Comparison of ENCODE assay signal across 23 cellular contexts in the genomic region with DNA sequence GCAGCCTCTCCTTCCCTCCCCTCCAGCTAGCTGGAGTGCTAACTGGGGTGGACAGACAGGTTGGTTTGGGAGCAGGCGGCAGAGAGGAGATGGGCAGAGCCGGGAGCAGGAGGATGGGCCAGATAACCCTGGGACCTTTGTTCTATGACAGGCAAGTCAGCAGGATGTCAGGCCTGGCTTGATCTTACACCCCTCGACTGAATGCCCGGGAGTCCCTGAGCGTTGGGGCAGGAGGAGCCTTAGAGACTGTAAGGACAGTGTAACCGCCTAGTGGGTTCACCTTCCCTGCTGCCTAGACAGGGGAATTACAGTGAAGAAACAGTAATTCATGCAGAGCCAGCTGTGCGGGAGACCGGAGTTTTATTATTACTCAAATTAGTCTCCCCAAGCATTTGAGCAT.
A peak's percentile ranks its signal among the peaks of the same experiment; 100 is the strongest.
DNase-seq lines count a peak whose midpoint lies in the region; ATAC-seq, FAIRE-seq and TF ChIP-seq lines count a peak whose summit lies in the region.
"Had no signal": no experiment of that assay in that cellular context is flagged by ENCODE, and none has a peak within 500 bp of the region (broad histone marks: within the 10 kb centered on the region; RNA-seq: fewer than 3 reads in every experiment).

No MANE protein-coding gene starts in this region.

- H3K9me3 Mint-ChIP-seq in CD4-positive, CD25-positive, alpha-beta regulatory T cell: no peaks in the 10 kb centered on the region
- peaks cover 0 to 1% (median 0%) of the 10 kb centered on the region in 8 donors for H3K9me3 Mint-ChIP-seq in CD4-positive, alpha-beta memory T cell
- H3K9me3 Mint-ChIP-seq in activated B cell treated with CpG ODN at 0.5 μM for 24 hours: no peaks in the 10 kb centered on the region
- H3K9me3 Mint-ChIP-seq: effector memory CD8-positive, alpha-beta T cell had no signal

- in situ Hi-C loops in HepG2 (cut with HindIII; ENCODE audit: extremely low pct_ligation_motif_present, low pct_unique_long_range_greater_than_20kb): no loop called here

- TF ChIP-seq CTCF in activated B cell treated with CpG ODN at 0.5 μM for 24 hours (IDR thresholded peaks at IDR 0.05) (no peak), HepG2 (CRISPR knock-in tag; IDR thresholded peaks at IDR 0.05) (no peak)

- TF ChIP-seq POLR2A in HepG2 (IDR thresholded peaks at IDR 0.05; ENCODE audit: insufficient read depth in 1 of 2, low read depth in 2 of 2, low read length in 2 of 2): no peak

- peaks cover 22% of the 10 kb centered on the region for H3K4me1 ChIP-seq in CD4-positive, CD25-positive, alpha-beta regulatory T cell (ENCODE audit: control insufficient read depth, insufficient read depth, low read length, poor library complexity, severe bottlenecking)
- H3K4me1 ChIP-seq in CD4-positive, alpha-beta memory T cell (ENCODE audit: insufficient read depth, low read length): peaks cover 27% of the 10 kb centered on the region
- no peaks in the 10 kb centered on the region for H3K4me1 ChIP-seq in HepG2 (ENCODE audit: insufficient read depth, low read length)

- H2AFZ ChIP-seq in HepG2 (ENCODE audit: low read length): no peak overlapping the region

- H3K4me2 ChIP-seq in HepG2 (ENCODE audit: low read depth, low read length): no peak overlapping the region

- no peak for TF ChIP-seq RAD21 in HepG2 (CRISPR knock-in tag; IDR thresholded peaks at IDR 0.05)

- CTCF ChIA-PET in CD4-positive, alpha-beta memory T cell (lab: Charles Lee; ENCODE audit: partially characterized antibody): no interaction called here
- CTCF ChIA-PET in activated B cell treated with CpG ODN at 0.5 μM for 24 hours (lab: Charles Lee) (no interaction called here), HepG2 (lab: Yijun Ruan, JAX; ENCODE audit: low intra/inter-chr PET ratio, low total read pairs) (no interaction called here)

- BruUV-seq in HepG2 (replicated peaks; lab: Mats Ljungman, UMichigan): no TSS peak

- H3K27ac ChIP-seq in CD4-positive, CD25-positive, alpha-beta regulatory T cell (ENCODE audit: insufficient read depth, low read length, poor library complexity, severe bottlenecking): peak overlapping the region; percentile 5
- no peak overlapping the region for H3K27ac ChIP-seq in CD4-positive, alpha-beta memory T cell (ENCODE audit: low read depth, low read length)
- H3K27ac ChIP-seq in HepG2 (ENCODE audit: extremely low read length, insufficient read depth, low read length) (no peak overlapping the region), caudate nucleus (ENCODE audit: low read depth, low read length) (no peak overlapping the region)
- H3K27ac ChIP-seq: esophagus squamous epithelium, left ventricle myocardium inferior, neutrophil, RWPE1, skin epidermis had no signal

- no peak overlapping the region for H3K9ac ChIP-seq in HepG2 (ENCODE audit: insufficient read depth, low read depth, low read length)

- no peak overlapping the region for H3K4me3 ChIP-seq in CD4-positive, CD25-positive, alpha-beta regulatory T cell (ENCODE audit: low read depth, low read length)
- H3K4me3 ChIP-seq in CD4-positive, alpha-beta memory T cell (ENCODE audit: low read length in 2 of 2): no peak overlapping the region
- H3K4me3 ChIP-seq in HepG2 (replicated peaks in 1 of 3; ENCODE audit: insufficient read depth in 1 of 3, low read depth in 2 of 3, low read length in 3 of 3): no peak overlapping the region
- H3K4me3 ChIP-seq: esophagus squamous epithelium, HAP-1, left ventricle myocardium inferior, skin epidermis had no signal

- no peaks in the 10 kb centered on the region for H3K9me3 ChIP-seq in CD4-positive, CD25-positive, alpha-beta regulatory T cell (ENCODE audit: control insufficient read depth in 2 of 2, low read length in 2 of 2)
- no peaks in the 10 kb centered on the region for H3K9me3 ChIP-seq in CD4-positive, alpha-beta memory T cell (ENCODE audit: control insufficient read depth in 1 of 2, low read length in 2 of 2)
- H3K9me3 ChIP-seq in HepG2 (ENCODE audit: low read length): no peaks in the 10 kb centered on the region
- H3K9me3 ChIP-seq: Caco-2, esophagus squamous epithelium, HAP-1, left ventricle myocardium inferior, neutrophil had no signal

- TF ChIP-seq EP300 in HepG2 (IDR thresholded peaks at IDR 0.05; ENCODE audit: low read depth in 2 of 2, low read length in 2 of 2) (no peak), HepG2 (CRISPR knock-in tag; IDR thresholded peaks at IDR 0.05; ENCODE audit: borderline replicate concordance) (no peak)

- peaks cover 21% of the 10 kb centered on the region for H3K36me3 Mint-ChIP-seq in CD4-positive, CD25-positive, alpha-beta regulatory T cell
- H3K36me3 Mint-ChIP-seq in CD4-positive, alpha-beta memory T cell: peaks cover 8 to 22% of the 10 kb centered on the region in 2 donors
- peaks cover 40% of the 10 kb centered on the region for H3K36me3 Mint-ChIP-seq in activated B cell treated with CpG ODN at 0.5 μM for 24 hours (ENCODE audit: low read depth)

- H3K4me1 Mint-ChIP-seq in CD4-positive, CD25-positive, alpha-beta regulatory T cell: peaks cover 9 to 43% (median 23%) of the 10 kb centered on the region in 4 donors
- H3K4me1 Mint-ChIP-seq in CD4-positive, alpha-beta memory T cell: peaks cover 17 to 37% (median 22%) of the 10 kb centered on the region in 4 donors
- peaks cover 36% of the 10 kb centered on the region for H3K4me1 Mint-ChIP-seq in activated B cell treated with CpG ODN at 0.5 μM for 24 hours

- peaks cover 21% of the 10 kb centered on the region for H3K36me3 ChIP-seq in CD4-positive, CD25-positive, alpha-beta regulatory T cell (ENCODE audit: control insufficient read depth, insufficient read depth, low read length)
- H3K36me3 ChIP-seq in CD4-positive, alpha-beta memory T cell (ENCODE audit: insufficient read depth, low read length): no peaks in the 10 kb centered on the region
- H3K36me3 ChIP-seq in HepG2 (replicated peaks in 1 of 2; ENCODE audit: control insufficient read depth in 1 of 2, insufficient read depth in 2 of 2, low read length in 2 of 2): no peaks in the 10 kb centered on the region
- H3K36me3 ChIP-seq: esophagus squamous epithelium, HAP-1, left ventricle myocardium inferior had no signal

- POLR2A ChIA-PET in CD4-positive, alpha-beta memory T cell (lab: Charles Lee; ENCODE audit: partially characterized antibody): no interaction called here
- POLR2A ChIA-PET in activated B cell treated with CpG ODN at 0.5 μM for 24 hours (lab: Charles Lee) (no interaction called here), HepG2 (lab: Yijun Ruan, JAX) (no interaction called here)

- H3K27ac Mint-ChIP-seq in CD4-positive, CD25-positive, alpha-beta regulatory T cell: peak overlapping the region in 1 of 3 donors; percentile 56
- H3K27ac Mint-ChIP-seq in CD4-positive, alpha-beta memory T cell: peak overlapping the region in 6 of 7 donors; percentile 38 to 78 (median 64)
- peak overlapping the region; percentile 27 for H3K27ac Mint-ChIP-seq in activated B cell treated with CpG ODN at 0.5 μM for 24 hours

- H3K27me3 Mint-ChIP-seq in CD4-positive, CD25-positive, alpha-beta regulatory T cell: no peaks in the 10 kb centered on the region
- no peaks in the 10 kb centered on the region for H3K27me3 Mint-ChIP-seq in CD4-positive, alpha-beta memory T cell
- H3K27me3 Mint-ChIP-seq in activated B cell treated with CpG ODN at 0.5 μM for 24 hours: no peaks in the 10 kb centered on the region
- H3K27me3 Mint-ChIP-seq: effector memory CD8-positive, alpha-beta T cell had no signal

- intact Hi-C loops in CD4-positive, alpha-beta memory T cell (cut with micrococcal nuclease): no loop called here
- intact Hi-C loops in activated B cell treated with CpG ODN at 0.5 μM for 24 hours (cut with micrococcal nuclease): no loop called here
- intact Hi-C loops in HepG2 (cut with micrococcal nuclease; ENCODE audit: unreplicated experiment): no loop called here

- DNase-seq in CD4-positive, CD25-positive, alpha-beta regulatory T cell: no peak
- no peak for DNase-seq in CD4-positive, alpha-beta memory T cell
- no peak for DNase-seq in activated B cell treated with CpG ODN at 0.5 μM for 24 hours
- no peak for DNase-seq in HepG2 (ENCODE audit: low spot score)
- DNase-seq in dermis blood vessel endothelial cell: no peak
- no peak for DNase-seq in caudate nucleus (lab: John Stamatoyannopoulos, UW)
- DNase-seq: activated CD4-positive, alpha-beta T cell treated with anti-CD3 and anti-CD28 coated beads, Interleukin-2, amount 50 U/mL, for 1 hour; activated naive CD4-positive, alpha-beta T cell treated with Interleukin-2 at 50 U/mL for 16 hours; AML-193; effector memory CD8-positive, alpha-beta T cell; EL; esophagus squamous epithelium; left ventricle myocardium inferior; NCI-H1417 treated with DMSO at 0.1 percent for 48 hours; NCI-H510A treated with DMSO at 0.1 percent for 48 hours; stimulated activated CD4-positive, alpha-beta T cell treated with anti-CD3 and anti-CD28 coated beads, Interleukin-2, amount 100 ng/mL, for 48 hours had no signal

- no peak for ATAC-seq in CD4-positive, CD25-positive, alpha-beta regulatory T cell (ENCODE audit: low read depth in 2 of 2)
- no peak for ATAC-seq in activated B cell treated with CpG ODN at 0.5 μM for 24 hours (ENCODE audit: low read depth)
- peak; percentile 39 for ATAC-seq in HepG2
- no peak for ATAC-seq in HG03571 (IDR thresholded peaks at IDR 0.05; ENCODE audit: unreplicated experiment)
- ATAC-seq: effector memory CD8-positive, alpha-beta T cell had no signal

- no peaks in the 10 kb centered on the region for H3K79me2 ChIP-seq in HepG2 (ENCODE audit: insufficient read depth, low read length)

- H3K27me3 ChIP-seq in CD4-positive, CD25-positive, alpha-beta regulatory T cell (ENCODE audit: control insufficient read depth, insufficient read depth, low read length): no peaks in the 10 kb centered on the region
- no peaks in the 10 kb centered on the region for H3K27me3 ChIP-seq in CD4-positive, alpha-beta memory T cell (ENCODE audit: insufficient read depth, low read length)
- H3K27me3 ChIP-seq in HepG2 (ENCODE audit: control insufficient read depth in 1 of 2, insufficient read depth in 2 of 2, low read length in 2 of 2): no peaks in the 10 kb centered on the region
- H3K27me3 ChIP-seq: esophagus squamous epithelium, neutrophil had no signal

- peak overlapping the region in 3 of 4 donors; percentile 16 to 69 (median 46) for H3K4me3 Mint-ChIP-seq in CD4-positive, CD25-positive, alpha-beta regulatory T cell
- no peak overlapping the region for H3K4me3 Mint-ChIP-seq in CD4-positive, alpha-beta memory T cell
- no peak overlapping the region for H3K4me3 Mint-ChIP-seq in activated B cell treated with CpG ODN at 0.5 μM for 24 hours
- H3K4me3 Mint-ChIP-seq: effector memory CD8-positive, alpha-beta T cell had no signal

- 68% methylated on average over 8 of the region's 8 CpGs for WGBS in HepG2 (ENCODE audit: low lambda C conversion rate)

- no peaks in the 10 kb centered on the region for H4K20me1 ChIP-seq in HepG2 (ENCODE audit: insufficient read depth, low read length)

- no peak for FAIRE-seq in HepG2 (lab: Jason Lieb, UNC)
- FAIRE-seq: TTC549 had no signal

TF ChIP-seq in HepG2, 621 proteins besides CTCF, POLR2A, EP300 and RAD21 (continues in another document):
- TF ChIP-seq MAFF (IDR thresholded peaks at IDR 0.05; ENCODE audit: low read depth, low read length) (no peak), MXD1 (CRISPR knock-in tag; IDR thresholded peaks at IDR 0.05) (no peak)

Comparison
In these comparisons a context has a peak if more than half of its experiments do, and no peak if none do; other contexts are left out.
1. H3K4me3 Mint-ChIP-seq: peak in CD4-positive, CD25-positive, alpha-beta regulatory T cell (3 of 4); none in CD4-positive, alpha-beta memory T cell (0 of 8) and activated B cell treated with CpG ODN at 0.5 μM for 24 hours (single experiment).